Comparison of ENCODE assay signal across 2 cellular contexts in the genomic region with DNA sequence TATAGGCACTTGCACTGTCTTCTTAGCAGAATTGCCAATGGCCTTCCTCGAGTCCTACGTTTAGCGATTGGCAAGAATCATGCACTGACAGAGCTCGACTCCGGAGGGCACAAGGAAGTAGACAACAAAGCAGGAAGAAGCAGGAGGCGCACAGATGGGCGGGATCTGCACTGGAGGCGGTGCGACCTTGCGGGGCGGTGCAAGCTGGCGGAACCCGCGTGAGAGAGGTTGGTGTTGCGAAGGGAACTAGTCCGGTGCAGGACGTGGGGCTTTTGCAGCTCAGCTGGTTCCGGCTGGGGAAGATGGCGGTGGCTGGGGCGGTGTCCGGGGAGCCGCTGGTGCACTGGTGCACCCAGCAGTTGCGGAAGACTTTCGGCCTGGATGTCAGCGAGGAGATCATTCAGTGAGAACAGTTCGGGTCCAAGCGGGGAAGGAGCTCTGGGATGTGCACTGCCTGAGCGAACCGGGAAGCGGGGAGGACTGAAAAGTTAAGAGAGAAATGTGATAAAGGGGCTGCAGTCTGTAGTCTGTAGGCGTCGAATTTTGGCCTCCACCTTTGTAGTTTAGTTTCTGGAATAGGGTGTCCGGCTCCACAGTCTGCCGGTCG.
TF ChIP-seq lines count a peak whose summit lies in the region.

TRIP4 (plus strand) TSS at position 275 of the 607 bp plus-strand sequence; CDS start at position 303, 28 bp downstream.

TF ChIP-seq in IMR-90, 13 proteins besides CTCF, POLR2A, EP300 and RAD21 (continued from another document):
- no peak for TF ChIP-seq FOS (IDR thresholded peaks at IDR 0.05; ENCODE audit: low read depth, low read length)
- TF ChIP-seq USF2 (IDR thresholded peaks at IDR 0.05; ENCODE audit: low read depth, low read length), result peak; percentile 59; the same call in 1 of the 2 replicates
- peak; percentile 55; the same call in 1 of the 2 replicates for TF ChIP-seq MXI1 (IDR thresholded peaks at IDR 0.05; ENCODE audit: borderline replicate concordance, low read depth, low read length)
- TF ChIP-seq NFE2L2 (IDR thresholded peaks at IDR 0.05; ENCODE audit: low read depth, low read length), result no peak
- TF ChIP-seq MAFK (IDR thresholded peaks at IDR 0.05; ENCODE audit: low read depth, low read length), result no peak
- TF ChIP-seq CEBPB (IDR thresholded peaks at IDR 0.05; ENCODE audit: low read depth, low read length), result peak; percentile 25
- TF ChIP-seq CHD1 (IDR thresholded peaks at IDR 0.05; ENCODE audit: low read depth, low read length), result no peak
- TF ChIP-seq RFX5 (IDR thresholded peaks at IDR 0.05; ENCODE audit: low read depth, low read length), result no peak
- no peak for TF ChIP-seq BHLHE40 (IDR thresholded peaks at IDR 0.05; ENCODE audit: low read depth, low read length)

TF ChIP-seq in PFSK-1, 5 proteins besides CTCF, POLR2A, EP300 and RAD21:
- TF ChIP-seq, protein P1, sequence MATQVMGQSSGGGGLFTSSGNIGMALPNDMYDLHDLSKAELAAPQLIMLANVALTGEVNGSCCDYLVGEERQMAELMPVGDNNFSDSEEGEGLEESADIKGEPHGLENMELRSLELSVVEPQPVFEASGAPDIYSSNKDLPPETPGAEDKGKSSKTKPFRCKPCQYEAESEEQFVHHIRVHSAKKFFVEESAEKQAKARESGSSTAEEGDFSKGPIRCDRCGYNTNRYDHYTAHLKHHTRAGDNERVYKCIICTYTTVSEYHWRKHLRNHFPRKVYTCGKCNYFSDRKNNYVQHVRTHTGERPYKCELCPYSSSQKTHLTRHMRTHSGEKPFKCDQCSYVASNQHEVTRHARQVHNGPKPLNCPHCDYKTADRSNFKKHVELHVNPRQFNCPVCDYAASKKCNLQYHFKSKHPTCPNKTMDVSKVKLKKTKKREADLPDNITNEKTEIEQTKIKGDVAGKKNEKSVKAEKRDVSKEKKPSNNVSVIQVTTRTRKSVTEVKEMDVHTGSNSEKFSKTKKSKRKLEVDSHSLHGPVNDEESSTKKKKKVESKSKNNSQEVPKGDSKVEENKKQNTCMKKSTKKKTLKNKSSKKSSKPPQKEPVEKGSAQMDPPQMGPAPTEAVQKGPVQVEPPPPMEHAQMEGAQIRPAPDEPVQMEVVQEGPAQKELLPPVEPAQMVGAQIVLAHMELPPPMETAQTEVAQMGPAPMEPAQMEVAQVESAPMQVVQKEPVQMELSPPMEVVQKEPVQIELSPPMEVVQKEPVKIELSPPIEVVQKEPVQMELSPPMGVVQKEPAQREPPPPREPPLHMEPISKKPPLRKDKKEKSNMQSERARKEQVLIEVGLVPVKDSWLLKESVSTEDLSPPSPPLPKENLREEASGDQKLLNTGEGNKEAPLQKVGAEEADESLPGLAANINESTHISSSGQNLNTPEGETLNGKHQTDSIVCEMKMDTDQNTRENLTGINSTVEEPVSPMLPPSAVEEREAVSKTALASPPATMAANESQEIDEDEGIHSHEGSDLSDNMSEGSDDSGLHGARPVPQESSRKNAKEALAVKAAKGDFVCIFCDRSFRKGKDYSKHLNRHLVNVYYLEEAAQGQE (IDR thresholded peaks at IDR 0.05; ENCODE audit: insufficient read depth in 1 of 2, low read depth in 2 of 2, low read length in 2 of 2), result peak in 1 of 2 experiments; percentile 60; a peak in 2 of 4 replicates
- TF ChIP-seq SIN3A (IDR thresholded peaks at IDR 0.05; ENCODE audit: borderline replicate concordance, insufficient read depth, low read length), result peak; percentile 98
- TF ChIP-seq FOXP2 (optimal IDR thresholded peaks at IDR 0.05; ENCODE audit: borderline replicate concordance, extremely low read depth, extremely low read length, insufficient read depth), result peak; percentile 100
- TF ChIP-seq TAF1 (IDR thresholded peaks at IDR 0.05; ENCODE audit: borderline replicate concordance, insufficient read depth, low read length), result peak; percentile 99
- peak; percentile 90 for TF ChIP-seq POLR2AphosphoS5 (IDR thresholded peaks at IDR 0.05; ENCODE audit: low read depth, low read length)
